8 cellular contexts compared by ENCODE assay signal in genomic region chr10:107409517-107409916, GRCh38.
DNase-seq lines count a peak whose midpoint lies in the region; ATAC-seq and TF ChIP-seq lines count a peak whose summit lies in the region.

No MANE protein-coding gene starts in this region.

- H3K27ac Mint-ChIP-seq in activated naive CD8-positive, alpha-beta T cell treated with anti-CD3 and anti-CD28 coated beads, Interleukin-2, amount 50 U/mL, for 24 hours = no peak overlapping the region

- H3K27me3 Mint-ChIP-seq in activated naive CD8-positive, alpha-beta T cell treated with anti-CD3 and anti-CD28 coated beads, Interleukin-2, amount 50 U/mL, for 24 hours = no peaks in the 10 kb centered on the region

- H3K4me2 ChIP-seq in mammary epithelial cell (ENCODE audit: insufficient read depth, low read depth, low read length) = no peak overlapping the region

- WGBS in mammary epithelial cell (ENCODE audit: low coverage, missing lambda C conversion rate) = 61% methylated on average over 4 of the region's 5 CpGs
- WGBS in ovary, 3 donors = 54 to 61% (median 57%) methylated on average over 5 of the region's 5 CpGs

- H3K27me3 ChIP-seq in mammary epithelial cell (ENCODE audit: insufficient read depth, low read length) (no peaks in the 10 kb centered on the region), ovary (no peaks in the 10 kb centered on the region)

- no peak overlapping the region for H3K9ac ChIP-seq in mammary epithelial cell (ENCODE audit: insufficient read depth, low read length)

- dilution Hi-C loops in mammary epithelial cell (cut with HindIII; ENCODE audit: low sequenced_read_pairs) = no loop called here

- no peak for TF ChIP-seq EP300 in ovary (IDR thresholded peaks at IDR 0.05)

- in situ Hi-C loops in mammary epithelial cell (cut with MboI; ENCODE audit: low sequenced_read_pairs in 2 of 2) = loop anchor here in 1 of 2 donors (25.0 kb wide), 1 partner anchor 403 kb away; no protein-coding TSS in a partner anchor

- no peak overlapping the region for H3K4me3 Mint-ChIP-seq in activated naive CD8-positive, alpha-beta T cell treated with anti-CD3 and anti-CD28 coated beads, Interleukin-2, amount 50 U/mL, for 24 hours

- no peaks in the 10 kb centered on the region for H3K9me3 ChIP-seq in mammary epithelial cell (replicated peaks; ENCODE audit: insufficient read depth, low read length)
- no peaks in the 10 kb centered on the region for H3K9me3 ChIP-seq in ovary

- TF ChIP-seq CTCF in mammary epithelial cell (conservative IDR thresholded peaks at IDR 0.05 in 1 of 2, IDR thresholded peaks at IDR 0.05 in 1 of 2; ENCODE audit: extremely low read depth in 1 of 2, insufficient read depth in 1 of 2, low read depth in 1 of 2, low read length in 2 of 2) (peak; percentile 35 to 56), ovary (IDR thresholded peaks at IDR 0.05) (no peak)

- H3K4me1 ChIP-seq in mammary epithelial cell (ENCODE audit: insufficient read depth, low read length) (no peaks in the 10 kb centered on the region), ovary (ENCODE audit: insufficient read depth) (no peaks in the 10 kb centered on the region)

- no peak overlapping the region for H2AFZ ChIP-seq in mammary epithelial cell (ENCODE audit: low read depth, low read length)

- no peaks in the 10 kb centered on the region for H3K36me3 ChIP-seq in mammary epithelial cell (ENCODE audit: insufficient read depth, low read length)
- no peaks in the 10 kb centered on the region for H3K36me3 ChIP-seq in ovary

- peaks cover 7% of the 10 kb centered on the region for H3K9me3 Mint-ChIP-seq in activated naive CD8-positive, alpha-beta T cell treated with anti-CD3 and anti-CD28 coated beads, Interleukin-2, amount 50 U/mL, for 24 hours

- CTCF ChIA-PET in mammary epithelial cell (lab: Charles Lee; ENCODE audit: low non-redundant PET) = no interaction called here

- TF ChIP-seq POLR2A in ovary (IDR thresholded peaks at IDR 0.05) = no peak

- ATAC-seq in GM18520 (IDR thresholded peaks at IDR 0.05; ENCODE audit: unreplicated experiment) (peak; percentile 37), GM21576 (IDR thresholded peaks at IDR 0.05; ENCODE audit: unreplicated experiment) (no peak), GM19328 (IDR thresholded peaks at IDR 0.05; ENCODE audit: unreplicated experiment) (no peak)
- ATAC-seq in activated naive CD8-positive, alpha-beta T cell treated with anti-CD3 and anti-CD28 coated beads, Interleukin-2, amount 50 U/mL, for 24 hours = no peak

- no peaks in the 10 kb centered on the region for H3K4me1 Mint-ChIP-seq in activated naive CD8-positive, alpha-beta T cell treated with anti-CD3 and anti-CD28 coated beads, Interleukin-2, amount 50 U/mL, for 24 hours

- no peaks in the 10 kb centered on the region for H4K20me1 ChIP-seq in mammary epithelial cell (ENCODE audit: insufficient read depth, low read length)

- BruUV-seq in mammary epithelial cell (replicated peaks; lab: Mats Ljungman, UMichigan) = no TSS peak

- H3K36me3 Mint-ChIP-seq in activated naive CD8-positive, alpha-beta T cell treated with anti-CD3 and anti-CD28 coated beads, Interleukin-2, amount 50 U/mL, for 24 hours (ENCODE audit: low read depth) = no peaks in the 10 kb centered on the region

- intact Hi-C loops in mammary epithelial cell (cut with micrococcal nuclease) = loop anchor here (1.0 to 10.0 kb wide), 2 partner anchors 406 to 785 kb away; no protein-coding TSS in a partner anchor
- intact Hi-C loops in ovary (cut with DNase I) = no loop called here

- H3K79me2 ChIP-seq in mammary epithelial cell (ENCODE audit: insufficient read depth, low read length) = no peaks in the 10 kb centered on the region

- H3K27ac ChIP-seq in mammary epithelial cell (ENCODE audit: insufficient read depth, low read depth, low read length) = no peak overlapping the region
- H3K27ac ChIP-seq in ovary = no peak overlapping the region

- H3K4me3 ChIP-seq in mammary epithelial cell (replicated peaks in 1 of 3; ENCODE audit: insufficient read depth in 1 of 3, low read depth in 2 of 3, low read length in 3 of 3) = no peak overlapping the region
- H3K4me3 ChIP-seq in ovary = no peak overlapping the region

- DNase-seq in HS-5 (ENCODE audit: low read depth) = peak; percentile 5
- DNase-seq in mammary epithelial cell = peak; percentile 14
- DNase-seq in putamen (ENCODE audit: low spot score) = peak; percentile 16
- no peak for DNase-seq in activated naive CD8-positive, alpha-beta T cell treated with anti-CD3 and anti-CD28 coated beads, Interleukin-2, amount 50 U/mL, for 24 hours
- DNase-seq in ovary = no peak

Comparison
In these comparisons a context has a peak if more than half of its experiments do, and no peak if none do; other contexts are left out.
1. DNase-seq: peak in HS-5 (single experiment), mammary epithelial cell (single experiment) and putamen (single experiment); none in activated naive CD8-positive, alpha-beta T cell treated with anti-CD3 and anti-CD28 coated beads, Interleukin-2, amount 50 U/mL, for 24 hours (single experiment) and ovary (0 of 5).
2. CTCF ChIP-seq: peak in mammary epithelial cell (2 of 2); none in ovary (0 of 3).